In the genomic region with DNA sequence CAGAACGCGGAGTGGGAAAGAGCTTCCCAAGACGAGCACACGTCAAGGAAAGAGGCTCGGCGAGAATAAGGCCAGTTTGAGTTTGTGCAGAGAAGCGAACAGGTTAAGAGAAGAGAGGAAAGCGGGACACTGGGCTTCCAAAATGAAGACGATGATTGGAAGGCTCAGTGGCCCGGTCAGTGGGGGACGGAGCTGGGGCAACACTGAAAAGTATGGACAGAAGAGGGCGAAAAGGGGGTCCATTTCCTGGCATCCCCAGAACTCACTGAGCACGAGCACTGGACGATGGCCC, we compare ENCODE assay signal across 8 cellular contexts. TPM values are rescaled to one million over a fixed set of nuclear protein-coding genes. Genes with fewer than 3 reads are reported as not detected.
DNase-seq lines count a peak whose midpoint lies in the region; ATAC-seq, FAIRE-seq and TF ChIP-seq lines count a peak whose summit lies in the region.

No MANE protein-coding gene starts in this region.

- no peak for FAIRE-seq in H54 (lab: Jason Lieb, UNC)

- H3K4me3 ChIP-seq in AG04450 (ENCODE audit: low read depth, low read length) (peak overlapping the region; percentile 98), adrenal gland (peak overlapping the region; percentile 60 to 95 (median 86)), left lung (peak overlapping the region; percentile 78 to 92), thyroid gland (replicated peaks in 1 of 3) (peak overlapping the region; percentile 41 to 76 (median 50))

- DNase-seq in AG04450 (ENCODE audit: low read depth, low spot score) (no peak), adrenal gland (no peak), left lung (no peak), thyroid gland (no peak), H54 (ENCODE audit: insufficient read length, low spot score) (no peak), NCI-H2171 treated with DMSO at 0.1 percent for 48 hours (lab: John Stamatoyannopoulos, UW) (no peak)
- no peak for DNase-seq in activated CD4-positive, CD25-positive, alpha-beta regulatory T cell treated with anti-CD3 and anti-CD28 coated beads, Interleukin-2, amount 50 U/mL, for 72 hours

- TF ChIP-seq POLR2A in adrenal gland (IDR thresholded peaks at IDR 0.05) (no peak), thyroid gland (IDR thresholded peaks at IDR 0.05) (no peak), H54 (IDR thresholded peaks at IDR 0.05; ENCODE audit: low read depth, low read length) (no peak)

- ATAC-seq in HG02610 (IDR thresholded peaks at IDR 0.05; ENCODE audit: unreplicated experiment), result peak; percentile 18
- peak; percentile 2 for ATAC-seq in left lung

- H3K36me3 ChIP-seq in adrenal gland (replicated peaks in 1 of 2) (peaks cover 0 to 30% of the 10 kb centered on the region in 2 donors), left lung (peaks cover 1 to 28% of the 10 kb centered on the region in 2 donors), thyroid gland (peaks cover 18 to 20% of the 10 kb centered on the region in 2 donors)

- POLR2A ChIA-PET in AG04450 (lab: Yijun Ruan, JAX), result interaction anchor here (1.2 kb wide), 1 partner anchor 14 kb away, joined by 6 read pairs; no protein-coding TSS in a partner anchor

- TF ChIP-seq CTCF in AG04450 (IDR thresholded peaks at IDR 0.05; ENCODE audit: low read depth, low read length), result no peak
- TF ChIP-seq CTCF in adrenal gland (IDR thresholded peaks at IDR 0.05), result no peak
- no peak for TF ChIP-seq CTCF in left lung (IDR thresholded peaks at IDR 0.05)
- no peak for TF ChIP-seq CTCF in thyroid gland (IDR thresholded peaks at IDR 0.05)

- H3K27me3 ChIP-seq in AG04450 (ENCODE audit: control insufficient read depth, insufficient read depth, low read length) (no peaks in the 10 kb centered on the region), adrenal gland (no peaks in the 10 kb centered on the region), left lung (no peaks in the 10 kb centered on the region), thyroid gland (no peaks in the 10 kb centered on the region)

- 0 to 1% (median 0%) methylated on average over 12 to 14 of the region's 14 CpGs for WGBS in adrenal gland, 4 donors
- WGBS in thyroid gland, 2 donors, result 0% methylated on average over 14 of the region's 14 CpGs

- H3K4me1 ChIP-seq in adrenal gland (replicated peaks in 1 of 2) (peaks cover 15 to 22% of the 10 kb centered on the region in 2 donors), left lung (peaks cover 12 to 20% of the 10 kb centered on the region in 2 donors), thyroid gland (peaks cover 10 to 13% of the 10 kb centered on the region in 2 donors)

- H3K27ac ChIP-seq in AG04450 (ENCODE audit: low read depth, low read length), result peak overlapping the region; percentile 31
- peak overlapping the region in 4 of 5 donors; percentile 76 to 85 (median 82) for H3K27ac ChIP-seq in adrenal gland
- H3K27ac ChIP-seq in left lung, result peak overlapping the region; percentile 86
- peak overlapping the region in 2 of 3 donors; percentile 72 to 77 for H3K27ac ChIP-seq in thyroid gland

- H3K9me3 ChIP-seq in AG04450 (ENCODE audit: control insufficient read depth, insufficient read depth, low read length) (peaks cover 3% of the 10 kb centered on the region; the same call in 1 of the 2 replicates), adrenal gland (replicated peaks in 1 of 3) (no peaks in the 10 kb centered on the region), left lung (no peaks in the 10 kb centered on the region), thyroid gland (no peaks in the 10 kb centered on the region)

- intact Hi-C loops in adrenal gland (cut with DNase I), result no loop called here
- intact Hi-C loops in left lung (cut with DNase I), result no loop called here
- intact Hi-C loops in thyroid gland (cut with DNase I), result no loop called here

- CTCF ChIA-PET in AG04450 (lab: Charles Lee), result interaction anchor here (0.6 to 2.2 kb wide), 4 partner anchors 15 to 48 kb away, joined by 3 to 9 read pairs (median 4); no protein-coding TSS in a partner anchor

RNA-seq across cellular contexts. Expression of a gene that starts 0.3 kb away (rescaled TPM):
- polyA plus RNA-seq in AG04450 (2011; rRNA removed), result 314 and 359 TPM in 2 replicates
- 292 and 314 TPM in 2 replicates for polyA minus RNA-seq in AG04450 (2011; rRNA and poly(A)+ RNA removed)
- total RNA-seq in adrenal gland, result 100 to 1,000 TPM; 165 to 327 (median 258) TPM
- polyA plus RNA-seq in adrenal gland, result 100 to 1,000 TPM; 108 to 357 (median 189) TPM
- total RNA-seq in left lung, result 100 to 1,000 TPM; 166 to 183 TPM
- total RNA-seq in thyroid gland, result 100 to 1,000 TPM; 121 to 214 (median 170) TPM

RNA-seq across cellular contexts. Expression of a gene that starts 0.5 kb away (rescaled TPM):
- polyA plus RNA-seq in AG04450 (2011; rRNA removed) (0.27 and 0.48 TPM in 2 replicates), adrenal gland (1 to 10 TPM in 2 of 3 donors, not detected in 1; 3.1 to 3.4 TPM)
- not detected in 2 replicates for polyA minus RNA-seq in AG04450 (2011; rRNA and poly(A)+ RNA removed)
- total RNA-seq in adrenal gland (1 to 10 TPM in 1 of 8 donors, under 1 TPM in 5, not detected in 2; 0.70 to 3.6 (median 0.80) TPM), left lung (not detected), thyroid gland (1 to 10 TPM in 2 of 4 donors, not detected in 2; 1.2 to 8.3 TPM)

RNA-seq across cellular contexts. Expression of a gene that starts 31.2 kb away (rescaled TPM):
- polyA plus RNA-seq in AG04450 (2011; rRNA removed), result not detected in 2 replicates
- polyA minus RNA-seq in AG04450 (2011; rRNA and poly(A)+ RNA removed), result not detected in 2 replicates
- 1 to 10 TPM in 2 of 8 donors, under 1 TPM in 4, not detected in 2; 0.39 to 3.0 (median 0.99) TPM for total RNA-seq in adrenal gland
- 1 to 10 TPM in 2 of 3 donors, under 1 TPM in 1; 0.16 to 1.9 (median 1.6) TPM for polyA plus RNA-seq in adrenal gland
- not detected for total RNA-seq in left lung
- total RNA-seq in thyroid gland, result not detected

RNA-seq across cellular contexts. Expression of a gene that starts 38.7 kb away (rescaled TPM):
- polyA plus RNA-seq in AG04450 (2011; rRNA removed), result not detected in 2 replicates
- polyA minus RNA-seq in AG04450 (2011; rRNA and poly(A)+ RNA removed), result not detected in 2 replicates
- total RNA-seq in adrenal gland, result under 1 TPM in 1 of 8 donors, not detected in 7; 0.39 TPM
- polyA plus RNA-seq in adrenal gland, result under 1 TPM in 1 of 3 donors, not detected in 2; 0.72 TPM
- not detected for total RNA-seq in left lung
- not detected for total RNA-seq in thyroid gland

RNA-seq across cellular contexts. Expression of a gene that starts 42.4 kb away (rescaled TPM):
- polyA plus RNA-seq in AG04450 (2011; rRNA removed), result 25.5 and 36.4 TPM in 2 replicates
- polyA minus RNA-seq in AG04450 (2011; rRNA and poly(A)+ RNA removed), result 19.2 and 25.4 TPM in 2 replicates
- total RNA-seq in adrenal gland, result 100 to 1,000 TPM in 7 of 8 donors, 10 to 100 TPM in 1; 64.2 to 209 (median 164) TPM
- polyA plus RNA-seq in adrenal gland, result 100 to 1,000 TPM in 1 of 3 donors, 10 to 100 TPM in 2; 49.8 to 134 (median 97.8) TPM
- 100 to 1,000 TPM in 1 of 2 donors, 10 to 100 TPM in 1; 75.8 to 101 TPM for total RNA-seq in left lung
- 10 to 100 TPM; 43.3 to 56.1 (median 49.8) TPM for total RNA-seq in thyroid gland

Comparison
In these comparisons a context has a peak if more than half of its experiments do, and no peak if none do; other contexts are left out.
1. H3K27ac ChIP-seq: peak in every context shown above with its lines; median percentile 86 in left lung; 82 in adrenal gland; 74 in thyroid gland; 31 in AG04450.